In genomic region chr6:25697537-25698340, GRCh38 we compare ENCODE assay signal across 23 cellular contexts. TPM values are rescaled to one million over a fixed set of nuclear protein-coding genes. Genes with fewer than 3 reads are reported as not detected.
"Had no signal": no experiment of that assay in that cellular context is flagged by ENCODE, and none has a peak within 500 bp of the region (broad histone marks: within the 10 kb centered on the region; RNA-seq: fewer than 3 reads in every experiment).

No MANE protein-coding gene starts in this region.

- H3K4me1 ChIP-seq: parathyroid adenoma, thyroid gland had no signal

- H3K36me3 ChIP-seq: thyroid gland had no signal

- H3K27ac ChIP-seq: body of pancreas, hepatocyte, parathyroid adenoma, thyroid gland had no signal

- DNase-seq: activated B cell treated with CpG ODN at 0.5 μM for 24 hours; activated CD4-positive, alpha-beta T cell treated with anti-CD3 and anti-CD28 coated beads, Interleukin-2, amount 10 ng/mL, durations not matched to agents 24 days and 14 days; activated CD8-positive, alpha-beta memory T cell treated with anti-CD3 and anti-CD28 coated beads, Interleukin-2, amount 50 U/mL, for 4 hours; activated CD8-positive, alpha-beta T cell treated with anti-CD3 and anti-CD28 coated beads, Interleukin-2, amount 10 ng/mL, durations not matched to agents 7 days and 5 days; activated effector memory CD4-positive, alpha-beta T cell treated with anti-CD3 and anti-CD28 coated beads, Interleukin-2, amount 50 U/mL, for 16 hours; activated T-cell treated with anti-CD3 and anti-CD28 coated beads, Interleukin-2, amount 50 U/mL, for 48 hours; amygdala; body of pancreas; effector CD8-positive, alpha-beta T cell; left ventricle myocardium superior; mesenchymal stem cell; naive thymus-derived CD8-positive, alpha-beta T cell; stimulated activated CD4-positive, alpha-beta T cell treated with anti-CD3 and anti-CD28 coated beads, Interleukin-2, amount 100 ng/mL, for 48 hours; stimulated activated naive B cell treated with anti-CD40 and anti-IgM and Interleukin-4, amounts not matched to agents 10 μg/mL and 1 μg/mL and 100 μg/mL, for 72 hours; T-helper 2 cell; thyroid gland had no signal

- ATAC-seq: activated CD8-positive, alpha-beta T cell treated with anti-CD3 and anti-CD28 coated beads, Interleukin-2, amount 10 ng/mL, durations not matched to agents 7 days and 5 days; activated naive CD4-positive, alpha-beta T cell treated with anti-CD3 and anti-CD28 coated beads, Interleukin-2, amount 50 U/mL, for 72 hours; body of pancreas; left ventricle myocardium superior; naive thymus-derived CD8-positive, alpha-beta T cell; stimulated activated naive B cell treated with anti-CD40 and anti-IgM and Interleukin-4, amounts not matched to agents 10 μg/mL and 1 μg/mL and 100 μg/mL, for 72 hours had no signal

- H3K9me3 ChIP-seq: body of pancreas, thyroid gland had no signal

- FAIRE-seq: keratinocyte, TTC549, urothelium cell line had no signal

- H3K4me3 ChIP-seq: body of pancreas, hepatocyte, thyroid gland had no signal

- H3K4me2 ChIP-seq: hepatocyte had no signal

- H3K27me3 ChIP-seq: body of pancreas, hepatocyte, thyroid gland had no signal

- H3K79me2 ChIP-seq: hepatocyte, parathyroid adenoma had no signal

- H3K9ac ChIP-seq: parathyroid adenoma had no signal

- H2AFZ ChIP-seq: hepatocyte, parathyroid adenoma had no signal

RNA-seq across cellular contexts. Expression of gene SCGN, which starts 45.7 kb away (rescaled TPM):
- total RNA-seq: activated B cell treated with CpG ODN at 0.5 μM for 24 hours; activated CD4-positive, alpha-beta T cell treated with anti-CD3 and anti-CD28 coated beads, Interleukin-2, amount 10 ng/mL, durations not matched to agents 24 days and 14 days; activated CD8-positive, alpha-beta T cell treated with anti-CD3 and anti-CD28 coated beads, Interleukin-2, amount 10 ng/mL, durations not matched to agents 7 days and 5 days; activated naive CD4-positive, alpha-beta T cell treated with anti-CD3 and anti-CD28 coated beads, Interleukin-2, amount 50 U/mL, for 72 hours; glomerular endothelial cell; naive thymus-derived CD8-positive, alpha-beta T cell had no signal
- polyA plus RNA-seq: keratinocyte; naive thymus-derived CD8-positive, alpha-beta T cell had no signal

RNA-seq across cellular contexts. Expression of gene SLC17A4, which starts 56.8 kb away (rescaled TPM):
- total RNA-seq: activated B cell treated with CpG ODN at 0.5 μM for 24 hours; activated CD4-positive, alpha-beta T cell treated with anti-CD3 and anti-CD28 coated beads, Interleukin-2, amount 10 ng/mL, durations not matched to agents 24 days and 14 days; activated CD8-positive, alpha-beta T cell treated with anti-CD3 and anti-CD28 coated beads, Interleukin-2, amount 10 ng/mL, durations not matched to agents 7 days and 5 days; activated naive CD4-positive, alpha-beta T cell treated with anti-CD3 and anti-CD28 coated beads, Interleukin-2, amount 50 U/mL, for 72 hours; glomerular endothelial cell; left ventricle myocardium superior; naive thymus-derived CD8-positive, alpha-beta T cell; thyroid gland had no signal
- polyA plus RNA-seq: keratinocyte; naive thymus-derived CD8-positive, alpha-beta T cell had no signal
